ENCODE assay signal across 8 cellular contexts in the genomic region with DNA sequence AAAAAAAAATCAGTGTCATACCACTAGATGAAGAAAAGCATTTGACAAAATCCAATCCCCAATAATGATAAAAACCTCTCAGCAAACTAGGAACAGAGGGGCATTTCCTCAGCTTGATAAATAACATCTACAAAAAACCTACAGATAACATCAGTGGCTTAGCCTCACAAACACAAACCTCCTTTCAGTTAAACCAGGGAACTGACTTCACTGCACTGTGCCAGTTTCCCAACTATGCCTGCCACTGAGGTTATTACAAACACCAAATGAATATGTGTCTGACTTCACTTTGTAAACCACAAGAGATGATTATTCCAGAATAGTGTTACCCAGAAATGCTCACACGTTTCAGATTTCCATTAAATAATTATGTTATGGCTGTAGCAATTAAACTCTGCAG. TPM values are rescaled to one million over a fixed set of nuclear protein-coding genes. Genes with fewer than 3 reads are reported as not detected.
"Had no signal": no experiment of that assay in that cellular context is flagged by ENCODE, and none has a peak within 500 bp of the region (broad histone marks: within the 10 kb centered on the region; RNA-seq: fewer than 3 reads in every experiment).

No MANE protein-coding gene starts in this region.

- DNase-seq: H9, HCEC 1CT, IMR-90, KBM-7 had no signal

- H3K4me3 Mint-ChIP-seq: GM23338, H9 had no signal

- H3K27ac Mint-ChIP-seq: GM23338, H9 had no signal

- H3K4me1 Mint-ChIP-seq: GM23338, H9 had no signal

- FAIRE-seq: H1, H54, HTR-8/SVneo had no signal

- H3K4me3 ChIP-seq: GM23338 had no signal

- H2AFZ ChIP-seq: GM23338 had no signal

- H3K4me2 ChIP-seq: GM23338 had no signal

RNA-seq across cellular contexts. Expression of a gene that starts 15.3 kb away (rescaled TPM):
- total RNA-seq: IMR-90 had no signal
- polyA plus RNA-seq: IMR-90 had no signal
